Comparison of ENCODE assay signal across 1 cellular context in the genomic region with DNA sequence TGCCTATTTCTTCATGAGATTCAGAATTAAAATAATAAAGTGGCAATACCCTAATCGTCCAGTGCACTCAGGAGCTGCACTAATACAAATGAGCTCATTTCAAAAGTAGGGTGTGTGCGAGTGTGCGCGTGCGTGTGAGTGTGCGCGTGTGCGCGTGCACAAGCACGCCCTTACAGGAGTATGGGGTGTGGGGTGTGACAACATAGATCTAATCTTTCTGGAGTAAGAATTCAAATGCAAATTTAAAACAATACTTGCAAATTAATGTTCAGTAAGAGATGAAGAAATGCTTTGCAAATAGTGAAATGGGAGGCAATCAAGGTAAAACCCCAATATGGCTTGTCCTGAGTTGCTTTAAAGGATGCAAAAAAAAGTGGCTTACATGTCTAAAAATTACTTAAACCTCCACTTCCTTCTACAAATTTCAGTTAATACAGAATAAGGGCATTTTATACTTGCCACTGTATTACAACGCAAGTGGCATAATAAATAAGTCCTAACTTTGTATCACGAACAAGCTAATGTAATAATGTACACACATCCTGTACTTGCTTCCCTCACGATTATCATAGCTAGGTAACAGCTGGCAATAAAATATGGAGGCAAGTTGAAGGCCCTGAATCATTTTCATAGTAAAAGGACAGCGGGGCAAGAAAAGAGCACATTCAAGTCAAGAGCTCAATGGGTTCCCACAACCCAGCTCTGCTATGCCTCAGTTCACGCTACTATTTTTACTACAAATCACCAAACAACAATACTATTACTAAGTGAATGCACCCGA.
TF ChIP-seq lines count a peak whose summit lies in the region.
"Not testable (repeated sequence)": the region's sequence is repeated elsewhere in the genome, so short reads cannot be mapped to it uniquely, and the experiment has no call there.

No MANE protein-coding gene starts in this region.

TF ChIP-seq in K562, 482 proteins besides CTCF, POLR2A, EP300 and RAD21 (continued from another document and continues in another):
- TF ChIP-seq MAX (CRISPR knock-in tag; IDR thresholded peaks at IDR 0.05) (peak; percentile 57), BHLHE40 (IDR thresholded peaks at IDR 0.05; ENCODE audit: low read length) (peak; percentile 86), ZBTB43 (CRISPR knock-in tag; IDR thresholded peaks at IDR 0.05) (peak; percentile 99), KDM4B (IDR thresholded peaks at IDR 0.05; ENCODE audit: borderline replicate concordance in 2 of 2, low read depth in 1 of 2) (peak in 1 of 2 experiments; percentile 80; a peak in 1 of 4 replicates), MAZ (CRISPR knock-in tag; conservative IDR thresholded peaks at IDR 0.05 in 1 of 2, IDR thresholded peaks at IDR 0.05 in 1 of 2) (peak in 1 of 2 experiments; percentile 45; a peak in 1 of 4 replicates), MITF (IDR thresholded peaks at IDR 0.05) (0 out of 2 replicates have a peak, but pooled peaks have one; percentile 46), SRF (CRISPR knock-in tag; IDR thresholded peaks at IDR 0.05) (0 out of 4 replicates have a peak, but pooled peaks of 1 of the 2 experiments have one; percentile 8), ZNF609 (CRISPR knock-in tag; IDR thresholded peaks at IDR 0.05; ENCODE audit: borderline replicate concordance) (peak; percentile 70; the same call in 1 of the 2 replicates), NFRKB (IDR thresholded peaks at IDR 0.05; ENCODE audit: low read depth) (0 out of 2 replicates have a peak, but pooled peaks have one; percentile 26), CEBPG (CRISPR knock-in tag; IDR thresholded peaks at IDR 0.05) (peak; percentile 57), CEBPG (tag; conservative IDR thresholded peaks at IDR 0.05 in 1 of 2, IDR thresholded peaks at IDR 0.05 in 1 of 2) (0 out of 4 replicates have a peak, but pooled peaks of 1 of the 2 experiments have one; percentile 9), SOX6 (IDR thresholded peaks at IDR 0.05) (peak; percentile 75), ATF7 (IDR thresholded peaks at IDR 0.05) (peak; percentile 84), DACH1 (IDR thresholded peaks at IDR 0.05; ENCODE audit: partially characterized antibody) (peak; percentile 52), ZBTB2 (IDR thresholded peaks at IDR 0.05) (peak; percentile 65; the same call in 1 of the 2 replicates), FOXM1 (IDR thresholded peaks at IDR 0.05; ENCODE audit: low read depth) (0 out of 2 replicates have a peak, but pooled peaks have one; percentile 8), THAP7 (CRISPR knock-in tag; IDR thresholded peaks at IDR 0.05) (0 out of 2 replicates have a peak, but pooled peaks have one; percentile 29), SIN3A (IDR thresholded peaks at IDR 0.05; ENCODE audit: borderline replicate concordance in 2 of 2, control insufficient read depth in 1 of 2, low read depth in 2 of 2, low read length in 2 of 2) (0 out of 4 replicates have a peak, but pooled peaks of 1 of the 2 experiments have one; percentile 25), ARID1B (IDR thresholded peaks at IDR 0.05) (peak; percentile 19; the same call in 1 of the 2 replicates), TEAD1 (CRISPR knock-in tag; IDR thresholded peaks at IDR 0.05) (peak in 1 of 2 experiments; percentile 41; a peak in 1 of 4 replicates), MYNN (IDR thresholded peaks at IDR 0.05) (peak; percentile 96), EP400 (IDR thresholded peaks at IDR 0.05) (peak; percentile 50; the same call in 1 of the 2 replicates), SMARCA4 (IDR thresholded peaks at IDR 0.05) (peak; percentile 14; the same call in 1 of the 2 replicates), FOXP4 (CRISPR knock-in tag; IDR thresholded peaks at IDR 0.05; ENCODE audit: borderline replicate concordance) (0 out of 2 replicates have a peak, but pooled peaks have one; percentile 47), ZBTB33 (CRISPR knock-in tag; IDR thresholded peaks at IDR 0.05) (0 out of 2 replicates have a peak, but pooled peaks have one; percentile 48), BCL6 (CRISPR knock-in tag; IDR thresholded peaks at IDR 0.05) (0 out of 2 replicates have a peak, but pooled peaks have one; percentile 45), LCOR (CRISPR knock-in tag; IDR thresholded peaks at IDR 0.05) (peak; percentile 43; the same call in 1 of the 2 replicates), ZNF197 (CRISPR knock-in tag; IDR thresholded peaks at IDR 0.05; ENCODE audit: low read depth) (peak; percentile 87; the same call in 1 of the 2 replicates), ZNF766 (CRISPR knock-in tag; conservative IDR thresholded peaks at IDR 0.05) (peak; percentile 66), CREB1 (IDR thresholded peaks at IDR 0.05) (peak; percentile 28; the same call in 1 of the 2 replicates), CREB1 (CRISPR knock-in tag; IDR thresholded peaks at IDR 0.05) (peak; percentile 48; the same call in 1 of the 2 replicates)
- TF ChIP-seq, protein P1, sequence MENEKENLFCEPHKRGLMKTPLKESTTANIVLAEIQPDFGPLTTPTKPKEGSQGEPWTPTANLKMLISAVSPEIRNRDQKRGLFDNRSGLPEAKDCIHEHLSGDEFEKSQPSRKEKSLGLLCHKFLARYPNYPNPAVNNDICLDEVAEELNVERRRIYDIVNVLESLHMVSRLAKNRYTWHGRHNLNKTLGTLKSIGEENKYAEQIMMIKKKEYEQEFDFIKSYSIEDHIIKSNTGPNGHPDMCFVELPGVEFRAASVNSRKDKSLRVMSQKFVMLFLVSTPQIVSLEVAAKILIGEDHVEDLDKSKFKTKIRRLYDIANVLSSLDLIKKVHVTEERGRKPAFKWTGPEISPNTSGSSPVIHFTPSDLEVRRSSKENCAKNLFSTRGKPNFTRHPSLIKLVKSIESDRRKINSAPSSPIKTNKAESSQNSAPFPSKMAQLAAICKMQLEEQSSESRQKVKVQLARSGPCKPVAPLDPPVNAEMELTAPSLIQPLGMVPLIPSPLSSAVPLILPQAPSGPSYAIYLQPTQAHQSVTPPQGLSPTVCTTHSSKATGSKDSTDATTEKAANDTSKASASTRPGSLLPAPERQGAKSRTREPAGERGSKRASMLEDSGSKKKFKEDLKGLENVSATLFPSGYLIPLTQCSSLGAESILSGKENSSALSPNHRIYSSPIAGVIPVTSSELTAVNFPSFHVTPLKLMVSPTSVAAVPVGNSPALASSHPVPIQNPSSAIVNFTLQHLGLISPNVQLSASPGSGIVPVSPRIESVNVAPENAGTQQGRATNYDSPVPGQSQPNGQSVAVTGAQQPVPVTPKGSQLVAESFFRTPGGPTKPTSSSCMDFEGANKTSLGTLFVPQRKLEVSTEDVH (IDR thresholded peaks at IDR 0.05; ENCODE audit: low read depth, partially characterized antibody): peak; percentile 20
- TF ChIP-seq FOXM1 (CRISPR knock-in tag; IDR thresholded peaks at IDR 0.05; ENCODE audit: low read depth); MYNN (CRISPR knock-in tag; IDR thresholded peaks at IDR 0.05): not testable (repeated sequence)
